Comparison of ENCODE assay signal across 15 cellular contexts in the genomic region with DNA sequence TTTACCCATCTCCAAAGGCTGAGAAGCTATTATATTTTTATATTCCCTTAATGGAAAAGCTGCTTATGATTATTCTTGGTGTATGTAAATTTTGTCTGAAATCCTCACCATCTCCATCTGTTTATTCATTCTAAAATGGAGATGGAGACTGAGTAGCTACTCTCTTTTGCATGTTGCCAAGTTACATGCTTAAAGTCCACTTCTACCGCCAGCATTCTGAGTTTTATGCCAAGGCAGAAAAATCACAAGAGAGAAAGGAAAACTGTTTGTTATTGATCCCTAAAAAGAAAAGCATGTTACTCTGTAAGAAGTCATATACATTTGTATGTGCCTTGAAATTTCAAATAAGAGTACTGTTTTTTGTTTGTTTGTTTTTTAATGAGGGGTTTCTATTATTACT.
DNase-seq lines count a peak whose midpoint lies in the region; ATAC-seq and TF ChIP-seq lines count a peak whose summit lies in the region.
"Had no signal": no experiment of that assay in that cellular context is flagged by ENCODE, and none has a peak within 500 bp of the region (broad histone marks: within the 10 kb centered on the region; RNA-seq: fewer than 3 reads in every experiment).

No MANE protein-coding gene starts in this region.

- no peak overlapping the region for H3K27ac ChIP-seq in right lobe of liver
- H3K27ac ChIP-seq: BLaER1 had no signal

- DNase-seq in NCI-H446 (lab: John Stamatoyannopoulos, UW) (peak; percentile 13 to 32), NCI-H446 treated with DMSO at 0.1 percent for 48 hours (lab: John Stamatoyannopoulos, UW) (no peak), NCI-H526 treated with DMSO at 0.1 percent for 48 hours (lab: John Stamatoyannopoulos, UW) (peak; percentile 94), cerebellum (ENCODE audit: low spot score) (peak; percentile 13), right lobe of liver (no peak), NOMO-1 treated with DMSO at 0.1 percent for 48 hours (lab: John Stamatoyannopoulos, UW; ENCODE audit: unreplicated experiment) (no peak), OCI-M1 (lab: John Stamatoyannopoulos, UW) (no peak)
- DNase-seq: 8988T; CD4-positive, alpha-beta memory T cell; DMS153; DMS79; GDM1; H9 had no signal

- no peaks in the 10 kb centered on the region for H3K9me3 ChIP-seq in right lobe of liver
- H3K9me3 ChIP-seq: BLaER1 had no signal

- no peak for TF ChIP-seq POLR2A in right lobe of liver (IDR thresholded peaks at IDR 0.05)

- 0% methylated on average over 1 of the region's 1 CpG for WGBS in right lobe of liver (ENCODE audit: insufficient coverage, low coverage, low lambda C conversion rate, missing lambda C conversion rate)

- peak; percentile 58 to 71 (median 66) for ATAC-seq in right lobe of liver
- ATAC-seq in HG03354 (IDR thresholded peaks at IDR 0.05; ENCODE audit: poor library complexity, severe bottlenecking, unreplicated experiment), result no peak

- H3K36me3 ChIP-seq in right lobe of liver, result no peaks in the 10 kb centered on the region

- no peaks in the 10 kb centered on the region for H3K27me3 ChIP-seq in right lobe of liver
- H3K27me3 ChIP-seq: BLaER1 had no signal

- intact Hi-C loops in right lobe of liver (cut with DNase I), result no loop called here

- TF ChIP-seq CTCF in right lobe of liver (IDR thresholded peaks at IDR 0.05), result no peak

- no peak overlapping the region for H3K4me3 ChIP-seq in right lobe of liver
- H3K4me3 ChIP-seq: BLaER1 had no signal

- peaks cover 0 to 14% (median 4%) of the 10 kb centered on the region in 4 donors for H3K4me1 ChIP-seq in right lobe of liver

Comparison
In these comparisons a context has a peak if more than half of its experiments do, and no peak if none do; other contexts are left out.
1. DNase-seq: peak in NCI-H446 (2 of 2), NCI-H526 treated with DMSO at 0.1 percent for 48 hours (single experiment) and cerebellum (single experiment); none in NCI-H446 treated with DMSO at 0.1 percent for 48 hours (single experiment), right lobe of liver (0 of 3), NOMO-1 treated with DMSO at 0.1 percent for 48 hours (single experiment) and OCI-M1 (single experiment).